ENCODE assay signal across 39 cellular contexts in the genomic region with DNA sequence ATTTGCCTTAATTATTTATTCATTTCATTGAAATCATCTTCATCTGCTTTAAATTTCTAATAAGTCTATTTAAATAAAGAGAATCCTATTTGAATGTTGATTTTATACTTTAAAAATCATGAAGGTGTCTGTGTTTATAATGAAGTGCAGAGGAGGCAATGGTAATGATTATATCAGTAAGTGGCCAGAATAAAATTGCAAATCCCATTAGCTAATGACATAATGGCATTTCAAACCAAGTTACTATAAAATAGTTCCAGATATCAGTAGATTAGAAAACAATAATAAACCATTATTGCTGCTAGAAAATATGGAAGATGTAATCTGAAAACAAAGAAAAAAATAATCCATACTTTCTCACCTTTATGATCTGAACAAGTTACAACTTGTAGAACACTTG.
"Had no signal": no experiment of that assay in that cellular context is flagged by ENCODE, and none has a peak within 500 bp of the region (broad histone marks: within the 10 kb centered on the region; RNA-seq: fewer than 3 reads in every experiment).

No MANE protein-coding gene starts in this region.

- H3K4me3 ChIP-seq: ascending aorta, cardiac muscle cell, colonic mucosa had no signal

- H3K4me1 Mint-ChIP-seq: activated CD4-positive, alpha-beta memory T cell treated with anti-CD3 and anti-CD28 coated beads, Interleukin-2, amount 10 ng/mL, durations not matched to agents 7 days and 5 days; activated CD4-positive, alpha-beta T cell treated with anti-CD3 and anti-CD28 coated beads for 36 hours; activated CD4-positive, alpha-beta T cell treated with anti-CD3 and anti-CD28 coated beads, Interleukin-2, amount 10 ng/mL, durations not matched to agents 7 days and 5 days; activated CD8-positive, alpha-beta memory T cell treated with anti-CD3 and anti-CD28 coated beads, Interleukin-2, amount 10 ng/mL, durations not matched to agents 7 days and 5 days; activated naive CD4-positive, alpha-beta T cell treated with anti-CD3 and anti-CD28 coated beads, Interleukin-2, amount 10 ng/mL, durations not matched to agents 7 days and 5 days; activated naive CD4-positive, alpha-beta T cell treated with anti-CD3 and anti-CD28 coated beads, Interleukin-2, amount 50 U/mL, for 24 hours; activated naive CD8-positive, alpha-beta T cell treated with anti-CD3 and anti-CD28 coated beads, Interleukin-2, amount 10 ng/mL, durations not matched to agents 7 days and 5 days; activated naive CD8-positive, alpha-beta T cell treated with anti-CD3 and anti-CD28 coated beads, Interleukin-2, amount 50 U/mL, for 24 hours; central memory CD8-positive, alpha-beta T cell; WTC11 had no signal

- H3K27me3 ChIP-seq: ascending aorta, cardiac muscle cell, colonic mucosa had no signal

- H3K9me3 ChIP-seq: ascending aorta, colonic mucosa had no signal

- H3K4me1 ChIP-seq: ascending aorta, colonic mucosa had no signal

- FAIRE-seq: bronchial epithelial cell, TTC549 had no signal

- H3K36me3 ChIP-seq: ascending aorta, cardiac muscle cell, colonic mucosa had no signal

- H3K4me3 Mint-ChIP-seq: activated CD4-positive, alpha-beta memory T cell treated with anti-CD3 and anti-CD28 coated beads, Interleukin-2, amount 10 ng/mL, durations not matched to agents 7 days and 5 days; activated CD4-positive, alpha-beta T cell treated with anti-CD3 and anti-CD28 coated beads for 36 hours; activated CD4-positive, alpha-beta T cell treated with anti-CD3 and anti-CD28 coated beads, Interleukin-2, amount 10 ng/mL, durations not matched to agents 7 days and 5 days; activated CD8-positive, alpha-beta memory T cell treated with anti-CD3 and anti-CD28 coated beads, Interleukin-2, amount 10 ng/mL, durations not matched to agents 7 days and 5 days; activated CD8-positive, alpha-beta T cell treated with anti-CD3 and anti-CD28 coated beads, Interleukin-2, amount 10 ng/mL, durations not matched to agents 7 days and 5 days; activated naive CD4-positive, alpha-beta T cell treated with anti-CD3 and anti-CD28 coated beads, Interleukin-2, amount 10 ng/mL, durations not matched to agents 7 days and 5 days; activated naive CD4-positive, alpha-beta T cell treated with anti-CD3 and anti-CD28 coated beads, Interleukin-2, amount 50 U/mL, for 24 hours; activated naive CD8-positive, alpha-beta T cell; activated naive CD8-positive, alpha-beta T cell treated with anti-CD3 and anti-CD28 coated beads, Interleukin-2, amount 10 ng/mL, durations not matched to agents 7 days and 5 days; activated naive CD8-positive, alpha-beta T cell treated with anti-CD3 and anti-CD28 coated beads, Interleukin-2, amount 50 U/mL, for 24 hours; activated T-cell treated with anti-CD3 and anti-CD28 coated beads, Interleukin-2, amount 50 U/mL, for 24 hours; brain; central memory CD8-positive, alpha-beta T cell; T-helper 2 cell treated with Interferon-gamma antibody and Interleukin-4, amounts not matched to agents 5 μg/mL and 100 μg/mL, for 36 hours; WTC11 had no signal

- H3K9me3 Mint-ChIP-seq: activated CD4-positive, alpha-beta memory T cell treated with anti-CD3 and anti-CD28 coated beads, Interleukin-2, amount 10 ng/mL, durations not matched to agents 7 days and 5 days; activated CD4-positive, alpha-beta T cell treated with anti-CD3 and anti-CD28 coated beads, Interleukin-2, amount 10 ng/mL, durations not matched to agents 7 days and 5 days; activated naive CD4-positive, alpha-beta T cell treated with anti-CD3 and anti-CD28 coated beads, Interleukin-2, amount 10 ng/mL, durations not matched to agents 7 days and 5 days; activated naive CD8-positive, alpha-beta T cell treated with anti-CD3 and anti-CD28 coated beads, Interleukin-2, amount 10 ng/mL, durations not matched to agents 7 days and 5 days; activated T-helper 2 cell treated with anti-CD3 and anti-CD28 coated beads, Interferon-gamma antibody, Interleukin-2, Interleukin-4, amounts not matched to agents 10 μg/mL and 5 μg/mL and 100 μg/mL, durations not matched to agents 14 hours and 24 hours and 36 hours; brain; WTC11 had no signal

- H3K27me3 Mint-ChIP-seq: activated CD4-positive, alpha-beta memory T cell treated with anti-CD3 and anti-CD28 coated beads, Interleukin-2, amount 10 ng/mL, durations not matched to agents 7 days and 5 days; activated CD4-positive, alpha-beta T cell treated with anti-CD3 and anti-CD28 coated beads for 36 hours; activated CD4-positive, alpha-beta T cell treated with anti-CD3 and anti-CD28 coated beads, Interleukin-2, amount 10 ng/mL, durations not matched to agents 7 days and 5 days; activated CD8-positive, alpha-beta memory T cell treated with anti-CD3 and anti-CD28 coated beads, Interleukin-2, amount 10 ng/mL, durations not matched to agents 7 days and 5 days; activated naive CD4-positive, alpha-beta T cell treated with anti-CD3 and anti-CD28 coated beads, Interleukin-2, amount 10 ng/mL, durations not matched to agents 7 days and 5 days; activated naive CD4-positive, alpha-beta T cell treated with anti-CD3 and anti-CD28 coated beads, Interleukin-2, amount 50 U/mL, for 24 hours; activated naive CD8-positive, alpha-beta T cell; activated naive CD8-positive, alpha-beta T cell treated with anti-CD3 and anti-CD28 coated beads, Interleukin-2, amount 10 ng/mL, durations not matched to agents 7 days and 5 days; activated naive CD8-positive, alpha-beta T cell treated with anti-CD3 and anti-CD28 coated beads, Interleukin-2, amount 50 U/mL, for 24 hours; activated T-cell treated with anti-CD3 and anti-CD28 coated beads, Interleukin-2, amount 50 U/mL, for 24 hours; brain; central memory CD8-positive, alpha-beta T cell had no signal

- DNase-seq: activated CD4-positive, alpha-beta memory T cell treated with anti-CD3 and anti-CD28 coated beads, Interleukin-2, amount 10 ng/mL, durations not matched to agents 7 days and 5 days; activated CD4-positive, alpha-beta T cell treated with anti-CD3 and anti-CD28 coated beads for 1 hour; activated CD4-positive, alpha-beta T cell treated with anti-CD3 and anti-CD28 coated beads for 36 hours; activated CD4-positive, alpha-beta T cell treated with anti-CD3 and anti-CD28 coated beads for 48 hours; activated CD4-positive, alpha-beta T cell treated with anti-CD3 and anti-CD28 coated beads, Interleukin-2, amount 10 ng/mL, durations not matched to agents 7 days and 5 days; activated CD4-positive, alpha-beta T cell treated with anti-CD3 and anti-CD28 coated beads, Interleukin-2, amount 50 U/mL, for 48 hours; activated CD4-positive, CD25-positive, alpha-beta regulatory T cell; activated CD8-positive, alpha-beta memory T cell treated with anti-CD3 and anti-CD28 coated beads for 24 hours; activated CD8-positive, alpha-beta memory T cell treated with anti-CD3 and anti-CD28 coated beads, Interleukin-2, amount 10 ng/mL, durations not matched to agents 7 days and 5 days; activated CD8-positive, alpha-beta memory T cell treated with anti-CD3 and anti-CD28 coated beads, Interleukin-2, amount 50 U/mL, for 48 hours; activated CD8-positive, alpha-beta T cell treated with anti-CD3 and anti-CD28 coated beads, Interleukin-2, amount 10 ng/mL, durations not matched to agents 7 days and 5 days; activated effector memory CD4-positive, alpha-beta T cell treated with Interleukin-2 at 50 U/mL for 16 hours; activated gamma-delta T cell; activated naive CD4-positive, alpha-beta T cell treated with anti-CD3 and anti-CD28 coated beads, Interleukin-2, amount 10 ng/mL, durations not matched to agents 7 days and 5 days; activated naive CD4-positive, alpha-beta T cell treated with Interleukin-2 at 50 U/mL for 16 hours; activated naive CD8-positive, alpha-beta T cell treated with anti-CD3 and anti-CD28 coated beads, Interleukin-2, amount 10 ng/mL, durations not matched to agents 7 days and 5 days; activated naive CD8-positive, alpha-beta T cell treated with anti-CD3 and anti-CD28 coated beads, Interleukin-2, amount 50 U/mL, for 24 hours; activated T-cell treated with anti-CD3 and anti-CD28 coated beads, Interleukin-2, amount 50 U/mL, for 24 hours; activated T-cell treated with anti-CD3 and anti-CD28 coated beads, Interleukin-2, amount 50 U/mL, for 48 hours; amygdala; anterior cingulate cortex; caudate nucleus; cerebellar nuclear complex; colonic mucosa; T-helper 2 cell; T-helper 9 cell had no signal

- H3K36me3 Mint-ChIP-seq: activated CD8-positive, alpha-beta memory T cell treated with anti-CD3 and anti-CD28 coated beads, Interleukin-2, amount 10 ng/mL, durations not matched to agents 7 days and 5 days; activated naive CD4-positive, alpha-beta T cell treated with anti-CD3 and anti-CD28 coated beads, Interleukin-2, amount 10 ng/mL, durations not matched to agents 7 days and 5 days; activated naive CD4-positive, alpha-beta T cell treated with anti-CD3 and anti-CD28 coated beads, Interleukin-2, amount 50 U/mL, for 24 hours; activated naive CD8-positive, alpha-beta T cell; activated naive CD8-positive, alpha-beta T cell treated with anti-CD3 and anti-CD28 coated beads, Interleukin-2, amount 10 ng/mL, durations not matched to agents 7 days and 5 days; brain; WTC11 had no signal

- H3K27ac ChIP-seq: ascending aorta, cardiac muscle cell, colonic mucosa, VCaP had no signal

- ATAC-seq: activated CD4-positive, alpha-beta T cell treated with anti-CD3 and anti-CD28 coated beads for 36 hours; activated CD4-positive, CD25-positive, alpha-beta regulatory T cell treated with anti-CD3 and anti-CD28 coated beads, Interleukin-2, amount 50 U/mL, for 24 hours; activated CD8-positive, alpha-beta memory T cell treated with anti-CD3 and anti-CD28 coated beads, Interleukin-2, amount 10 ng/mL, durations not matched to agents 7 days and 5 days; activated CD8-positive, alpha-beta T cell treated with anti-CD3 and anti-CD28 coated beads, Interleukin-2, amount 10 ng/mL, durations not matched to agents 7 days and 5 days; activated naive CD8-positive, alpha-beta T cell treated with anti-CD3 and anti-CD28 coated beads, Interleukin-2, amount 50 U/mL, for 24 hours; WTC11 had no signal

- H3K27ac Mint-ChIP-seq: activated CD4-positive, alpha-beta memory T cell treated with anti-CD3 and anti-CD28 coated beads, Interleukin-2, amount 10 ng/mL, durations not matched to agents 7 days and 5 days; activated CD4-positive, alpha-beta T cell treated with anti-CD3 and anti-CD28 coated beads for 36 hours; activated CD4-positive, alpha-beta T cell treated with anti-CD3 and anti-CD28 coated beads, Interleukin-2, amount 10 ng/mL, durations not matched to agents 7 days and 5 days; activated CD8-positive, alpha-beta memory T cell treated with anti-CD3 and anti-CD28 coated beads, Interleukin-2, amount 10 ng/mL, durations not matched to agents 7 days and 5 days; activated CD8-positive, alpha-beta T cell treated with anti-CD3 and anti-CD28 coated beads, Interleukin-2, amount 10 ng/mL, durations not matched to agents 7 days and 5 days; activated naive CD4-positive, alpha-beta T cell treated with anti-CD3 and anti-CD28 coated beads, Interleukin-2, amount 10 ng/mL, durations not matched to agents 7 days and 5 days; activated naive CD4-positive, alpha-beta T cell treated with anti-CD3 and anti-CD28 coated beads, Interleukin-2, amount 50 U/mL, for 24 hours; activated naive CD8-positive, alpha-beta T cell; activated naive CD8-positive, alpha-beta T cell treated with anti-CD3 and anti-CD28 coated beads, Interleukin-2, amount 10 ng/mL, durations not matched to agents 7 days and 5 days; activated naive CD8-positive, alpha-beta T cell treated with anti-CD3 and anti-CD28 coated beads, Interleukin-2, amount 50 U/mL, for 24 hours; activated T-cell treated with anti-CD3 and anti-CD28 coated beads, Interleukin-2, amount 50 U/mL, for 24 hours; activated T-helper 2 cell treated with anti-CD3 and anti-CD28 coated beads, Interferon-gamma antibody, Interleukin-2, Interleukin-4, amounts not matched to agents 10 μg/mL and 5 μg/mL and 100 μg/mL, durations not matched to agents 14 hours and 24 hours and 36 hours; T-helper 2 cell treated with Interferon-gamma antibody and Interleukin-4, amounts not matched to agents 5 μg/mL and 100 μg/mL, for 36 hours; WTC11 had no signal
